28 cellular contexts compared by ENCODE assay signal in genomic region chr19:2219726-2220125, GRCh38. TPM values are rescaled to one million over a fixed set of nuclear protein-coding genes. Genes with fewer than 3 reads are reported as not detected.
"Had no signal": no experiment of that assay in that cellular context is flagged by ENCODE, and none has a peak within 500 bp of the region (broad histone marks: within the 10 kb centered on the region; RNA-seq: fewer than 3 reads in every experiment).

No MANE protein-coding gene starts in this region.

- H3K9me3 ChIP-seq: heart right ventricle, left ventricle myocardium inferior, ovary, right atrium auricular region, sigmoid colon, spleen, tibial nerve, uterus had no signal

- ATAC-seq: heart right ventricle; natural killer cell; stimulated activated naive B cell treated with anti-CD40 and anti-IgM and Interleukin-4, amounts not matched to agents 10 μg/mL and 1 μg/mL and 100 μg/mL, for 72 hours had no signal

- H3K79me2 ChIP-seq: hepatocyte had no signal

- H3K27me3 ChIP-seq: heart right ventricle, hepatocyte, neural progenitor cell, ovary, right atrium auricular region, sigmoid colon, spleen, tibial nerve, uterus had no signal

- H3K9ac ChIP-seq: neural progenitor cell had no signal

- DNase-seq: heart right ventricle; islet precursor cell; left ventricle myocardium inferior; mesendoderm; naive B cell; natural killer cell; nephron progenitor cell; ovary; sigmoid colon; small intestine; spleen; stimulated activated CD4-positive, alpha-beta T cell treated with anti-CD3 and anti-CD28 coated beads, Interleukin-2, amount 100 ng/mL, for 48 hours; stimulated activated CD4-positive, alpha-beta T cell treated with anti-CD3 and anti-CD28 coated beads, Interleukin-4, amount 100 ng/mL, for 4 hours; stimulated activated CD8-positive, alpha-beta memory T cell treated with anti-CD3 and anti-CD28 coated beads, Interleukin-4, amount 100 ng/mL, for 48 hours; stimulated activated naive B cell treated with anti-CD40 and anti-IgM and Interleukin-4, amounts not matched to agents 10 μg/mL and 1 μg/mL and 100 μg/mL, for 72 hours; substantia nigra; uterus had no signal

- H3K4me2 ChIP-seq: hepatocyte, neural progenitor cell had no signal

- FAIRE-seq: small intestine had no signal

- H2AFZ ChIP-seq: hepatocyte, neural progenitor cell had no signal

- H3K36me3 ChIP-seq: neural progenitor cell, ovary, uterus had no signal

- H3K4me3 ChIP-seq: heart right ventricle, hepatocyte, left ventricle myocardium inferior, lung, neural progenitor cell, ovary, right atrium auricular region, sigmoid colon, spleen, tibial nerve, uterus had no signal

- H3K4me1 ChIP-seq: neural progenitor cell, uterus had no signal

- H3K27ac ChIP-seq: heart right ventricle, hepatocyte, left ventricle myocardium inferior, neural progenitor cell, ovary, right atrium auricular region, sigmoid colon, spleen, uterus had no signal

RNA-seq across cellular contexts. Expression of gene AMH, which starts 29.4 kb away (rescaled TPM):
- total RNA-seq: kidney epithelial cell had no signal

RNA-seq across cellular contexts. Expression of gene JSRP1, which starts 36.5 kb away (rescaled TPM):
- total RNA-seq: lower leg skin, mononuclear cell, omental fat pad, renal cortical epithelial cell, temporal lobe, tibial nerve, uterus had no signal
